9 cellular contexts compared by ENCODE assay signal in genomic region chr22:31173386-31174145, GRCh38. TPM values are rescaled to one million over a fixed set of nuclear protein-coding genes. Genes with fewer than 3 reads are reported as not detected.
DNase-seq lines count a peak whose midpoint lies in the region; TF ChIP-seq lines count a peak whose summit lies in the region.
"Had no signal": no experiment of that assay in that cellular context is flagged by ENCODE, and none has a peak within 500 bp of the region (broad histone marks: within the 10 kb centered on the region; RNA-seq: fewer than 3 reads in every experiment).

No MANE protein-coding gene starts in this region.

- H3K27me3 Mint-ChIP-seq in activated T-cell treated with anti-CD3 and anti-CD28 coated beads, Interleukin-2, amount 50 U/mL, for 24 hours = no peaks in the 10 kb centered on the region
- H3K27me3 Mint-ChIP-seq in activated CD4-positive, alpha-beta memory T cell treated with anti-CD3 and anti-CD28 coated beads, Interleukin-2, amount 10 ng/mL, durations not matched to agents 7 days and 5 days = no peaks in the 10 kb centered on the region

- no peaks in the 10 kb centered on the region for H3K9me3 Mint-ChIP-seq in activated T-cell treated with anti-CD3 and anti-CD28 coated beads, Interleukin-2, amount 50 U/mL, for 24 hours
- H3K9me3 Mint-ChIP-seq in activated CD4-positive, alpha-beta memory T cell treated with anti-CD3 and anti-CD28 coated beads, Interleukin-2, amount 10 ng/mL, durations not matched to agents 7 days and 5 days = no peaks in the 10 kb centered on the region

- H3K27ac Mint-ChIP-seq in activated T-cell treated with anti-CD3 and anti-CD28 coated beads, Interleukin-2, amount 50 U/mL, for 24 hours = peak overlapping the region; percentile 92
- peak overlapping the region; percentile 28 for H3K27ac Mint-ChIP-seq in activated CD4-positive, alpha-beta memory T cell treated with anti-CD3 and anti-CD28 coated beads, Interleukin-2, amount 10 ng/mL, durations not matched to agents 7 days and 5 days

- peak; percentile 33 for DNase-seq in activated T-cell treated with anti-CD3 and anti-CD28 coated beads, Interleukin-2, amount 50 U/mL, for 24 hours
- DNase-seq in activated T-cell treated with anti-CD3 and anti-CD28 coated beads for 4 hours (no peak), fibroblast of villous mesenchyme (ENCODE audit: low read depth) (peak; percentile 82), stromal cell of bone marrow (ENCODE audit: low read depth) (peak; percentile 63), NCI-H446 treated with DMSO at 0.1 percent for 48 hours (lab: John Stamatoyannopoulos, UW) (no peak), T-helper 2 cell (no peak)
- no peak for DNase-seq in activated CD4-positive, alpha-beta memory T cell treated with anti-CD3 and anti-CD28 coated beads, Interleukin-2, amount 10 ng/mL, durations not matched to agents 7 days and 5 days
- DNase-seq in activated CD4-positive, alpha-beta T cell treated with anti-CD3 and anti-CD28 coated beads for 48 hours = no peak
- DNase-seq: BE2C had no signal

- CTCF ChIA-PET in activated CD4-positive, alpha-beta memory T cell treated with anti-CD3 and anti-CD28 coated beads, Interleukin-2, amount 10 ng/mL, durations not matched to agents 7 days and 5 days (lab: Charles Lee) = no interaction called here

- peaks cover 54% of the 10 kb centered on the region for H3K36me3 Mint-ChIP-seq in activated T-cell treated with anti-CD3 and anti-CD28 coated beads, Interleukin-2, amount 50 U/mL, for 24 hours (ENCODE audit: low read depth)
- H3K36me3 Mint-ChIP-seq in activated CD4-positive, alpha-beta memory T cell treated with anti-CD3 and anti-CD28 coated beads, Interleukin-2, amount 10 ng/mL, durations not matched to agents 7 days and 5 days (ENCODE audit: low read depth) = peaks cover 9% of the 10 kb centered on the region

- peaks cover 49% of the 10 kb centered on the region for H3K4me1 Mint-ChIP-seq in activated T-cell treated with anti-CD3 and anti-CD28 coated beads, Interleukin-2, amount 50 U/mL, for 24 hours (ENCODE audit: low read depth)
- peaks cover 23% of the 10 kb centered on the region for H3K4me1 Mint-ChIP-seq in activated CD4-positive, alpha-beta memory T cell treated with anti-CD3 and anti-CD28 coated beads, Interleukin-2, amount 10 ng/mL, durations not matched to agents 7 days and 5 days

- H3K4me3 Mint-ChIP-seq in activated T-cell treated with anti-CD3 and anti-CD28 coated beads, Interleukin-2, amount 50 U/mL, for 24 hours = peak overlapping the region; percentile 37
- no peak overlapping the region for H3K4me3 Mint-ChIP-seq in activated CD4-positive, alpha-beta memory T cell treated with anti-CD3 and anti-CD28 coated beads, Interleukin-2, amount 10 ng/mL, durations not matched to agents 7 days and 5 days

- no peak overlapping the region for H3K4me3 ChIP-seq in fibroblast of villous mesenchyme (ENCODE audit: low read depth, low read length)

- no peak for TF ChIP-seq CTCF in fibroblast of villous mesenchyme (IDR thresholded peaks at IDR 0.05; ENCODE audit: insufficient read depth, low read depth, low read length)

- POLR2A ChIA-PET in activated CD4-positive, alpha-beta memory T cell treated with anti-CD3 and anti-CD28 coated beads, Interleukin-2, amount 10 ng/mL, durations not matched to agents 7 days and 5 days (lab: Charles Lee) = interaction anchor here (0.6 to 1.5 kb wide), 3 partner anchors 13 to 66 kb away, joined by 3 to 6 read pairs (median 3); partner anchors contain the start of gene RNF185

RNA-seq across cellular contexts. Expression of gene RNF185, which starts 13.6 kb away (rescaled TPM):
- 10 to 100 TPM; 21.4 to 21.7 TPM for total RNA-seq in activated CD4-positive, alpha-beta memory T cell treated with anti-CD3 and anti-CD28 coated beads, Interleukin-2, amount 10 ng/mL, durations not matched to agents 7 days and 5 days
- 34.5 and 35.0 TPM in 2 replicates for total RNA-seq in fibroblast of villous mesenchyme

RNA-seq across cellular contexts. Expression of gene PLA2G3, which starts 33.3 kb away (rescaled TPM):
- not detected for total RNA-seq in activated CD4-positive, alpha-beta memory T cell treated with anti-CD3 and anti-CD28 coated beads, Interleukin-2, amount 10 ng/mL, durations not matched to agents 7 days and 5 days
- total RNA-seq in fibroblast of villous mesenchyme = 0.32 and 0.43 TPM in 2 replicates

RNA-seq across cellular contexts. Expression of gene LIMK2, which starts 38.5 kb away (rescaled TPM):
- total RNA-seq in activated CD4-positive, alpha-beta memory T cell treated with anti-CD3 and anti-CD28 coated beads, Interleukin-2, amount 10 ng/mL, durations not matched to agents 7 days and 5 days = 10 to 100 TPM; 44.0 to 46.4 TPM
- total RNA-seq in fibroblast of villous mesenchyme = 50.1 and 50.3 TPM in 2 replicates

RNA-seq across cellular contexts. Expression of gene INPP5J, which starts 50.8 kb away (rescaled TPM):
- not detected for total RNA-seq in activated CD4-positive, alpha-beta memory T cell treated with anti-CD3 and anti-CD28 coated beads, Interleukin-2, amount 10 ng/mL, durations not matched to agents 7 days and 5 days
- total RNA-seq in fibroblast of villous mesenchyme = 0.43 and 0.97 TPM in 2 replicates

Comparison
In these comparisons a context has a peak if more than half of its experiments do, and no peak if none do; other contexts are left out.
1. DNase-seq: peak in activated T-cell treated with anti-CD3 and anti-CD28 coated beads, Interleukin-2, amount 50 U/mL, for 24 hours (single experiment), fibroblast of villous mesenchyme (single experiment) and stromal cell of bone marrow (single experiment); none in activated T-cell treated with anti-CD3 and anti-CD28 coated beads for 4 hours (single experiment), activated CD4-positive, alpha-beta memory T cell treated with anti-CD3 and anti-CD28 coated beads, Interleukin-2, amount 10 ng/mL, durations not matched to agents 7 days and 5 days (single experiment), NCI-H446 treated with DMSO at 0.1 percent for 48 hours (single experiment), T-helper 2 cell (0 of 5) and activated CD4-positive, alpha-beta T cell treated with anti-CD3 and anti-CD28 coated beads for 48 hours (single experiment).